In the genomic region with DNA sequence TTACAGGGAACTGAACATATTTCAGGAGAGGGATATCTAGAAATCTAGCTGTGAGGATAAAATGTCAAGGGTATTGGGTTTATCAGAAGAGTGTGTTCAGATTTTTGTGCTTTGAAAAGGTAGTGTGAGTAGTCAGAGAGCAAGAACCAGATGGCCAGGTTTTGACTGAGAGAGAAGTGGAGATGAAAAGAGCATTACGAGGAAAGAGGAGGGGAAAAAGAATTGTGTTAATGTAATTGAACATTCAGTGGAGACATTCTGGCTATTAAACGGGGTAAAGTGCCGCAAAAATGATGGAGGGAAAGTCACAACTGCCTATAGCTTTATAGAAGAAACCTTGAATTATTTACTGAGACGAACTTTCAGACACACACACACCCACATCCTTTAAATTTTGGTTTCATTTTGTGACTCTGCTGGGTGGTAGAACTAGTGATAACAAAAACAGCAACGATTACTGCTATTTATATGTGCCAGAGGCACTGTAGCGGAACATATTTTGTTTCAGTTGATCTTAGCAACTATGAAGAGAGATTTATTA, we compare ENCODE assay signal across 8 cellular contexts.
A peak's percentile ranks its signal among the peaks of the same experiment; 100 is the strongest.
DNase-seq lines count a peak whose midpoint lies in the region; ATAC-seq and TF ChIP-seq lines count a peak whose summit lies in the region.

No MANE protein-coding gene starts in this region.

- peaks cover 19% of the 10 kb centered on the region for H3K4me1 Mint-ChIP-seq in GM23338

- no peaks in the 10 kb centered on the region for H3K9me2 ChIP-seq in GM23338 (ENCODE audit: insufficient read depth)
- H3K9me2 ChIP-seq in OCI-LY7 (ENCODE audit: insufficient read depth, low read length), result no peaks in the 10 kb centered on the region

- ATAC-seq in GM18505 (IDR thresholded peaks at IDR 0.05; ENCODE audit: unreplicated experiment), result peak; percentile 85
- ATAC-seq in GM23338, result no peak; the same call in 2 of the 3 replicates

- no peak for DNase-seq in GM23338 (ENCODE audit: low spot score)
- peak; percentile 86 for DNase-seq in OCI-LY7 (ENCODE audit: low spot score)
- peak; percentile 52 for DNase-seq in fibroblast of villous mesenchyme (ENCODE audit: low read depth)
- DNase-seq in nucleus accumbens (lab: John Stamatoyannopoulos, UW), result no peak
- no peak for DNase-seq in ecto neural progenitor cell (ENCODE audit: low spot score)
- no peak for DNase-seq in activated T-cell treated with anti-CD3 and anti-CD28 coated beads, Interleukin-2, amount 50 U/mL, for 48 hours

- peak overlapping the region; percentile 6 to 77 (median 66) for H3K9ac ChIP-seq in subcutaneous abdominal adipose tissue (ENCODE audit: low read length in 5 of 5)

- peak overlapping the region; percentile 50 for H3K4me2 ChIP-seq in GM23338
- H3K4me2 ChIP-seq in OCI-LY7 (ENCODE audit: low read length), result peak overlapping the region; percentile 100

- H3F3A ChIP-seq in GM23338 (replicated peaks; ENCODE audit: low read depth), result no peaks in the 10 kb centered on the region

- CTCF ChIA-PET in OCI-LY7 (lab: Charles Lee; ENCODE audit: unreplicated experiment), result no interaction called here

- peaks cover 29% of the 10 kb centered on the region for H3K4me1 ChIP-seq in GM23338 (ENCODE audit: insufficient read depth)
- peaks cover 63% of the 10 kb centered on the region for H3K4me1 ChIP-seq in OCI-LY7 (ENCODE audit: insufficient read depth, low read length, poor library complexity, severe bottlenecking)
- H3K4me1 ChIP-seq in subcutaneous abdominal adipose tissue (ENCODE audit: control insufficient read depth in 5 of 5, insufficient read depth in 5 of 5, low read length in 5 of 5), result peaks cover 0 to 19% (median 6%) of the 10 kb centered on the region in 5 donors

- H3K9me3 ChIP-seq in OCI-LY7 (ENCODE audit: low read length), result no peaks in the 10 kb centered on the region
- no peaks in the 10 kb centered on the region for H3K9me3 ChIP-seq in subcutaneous abdominal adipose tissue (ENCODE audit: control insufficient read depth in 5 of 5, low read length in 5 of 5)

- no peaks in the 10 kb centered on the region for H3K9me3 Mint-ChIP-seq in GM23338

- H3K4me3 ChIP-seq in GM23338 (peak overlapping the region; percentile 33), OCI-LY7 (ENCODE audit: low read depth, low read length, poor library complexity, severe bottlenecking) (peak overlapping the region; percentile 72), fibroblast of villous mesenchyme (ENCODE audit: low read depth, low read length) (peak overlapping the region; percentile 61), subcutaneous abdominal adipose tissue (ENCODE audit: low read depth in 1 of 5, low read length in 5 of 5) (peak overlapping the region; percentile 57 to 81 (median 65))

- TSS peak; percentile 99 for BruUV-seq in OCI-LY7 (replicated peaks; lab: Mats Ljungman, UMichigan)

- no peak for TF ChIP-seq POLR2A in GM18505 (IDR thresholded peaks at IDR 0.05; ENCODE audit: borderline replicate concordance, extremely low read depth, insufficient read depth, insufficient read length)

- intact Hi-C loops in OCI-LY7 (cut with micrococcal nuclease; ENCODE audit: unreplicated experiment), result loop anchor here (5.0 kb wide), 1 partner anchor 388 kb away; a partner anchor contains a TSS

- H3K79me2 ChIP-seq in GM23338 (replicated peaks; ENCODE audit: insufficient read depth) (no peaks in the 10 kb centered on the region), OCI-LY7 (ENCODE audit: insufficient read depth, low read depth, low read length) (peaks cover 62% of the 10 kb centered on the region; the same call in 1 of the 2 replicates)

- TF ChIP-seq CTCF in GM23338 (conservative IDR thresholded peaks at IDR 0.05; ENCODE audit: low read depth in 2 of 2) (no peak), OCI-LY7 (conservative IDR thresholded peaks at IDR 0.05; ENCODE audit: low read length) (no peak), fibroblast of villous mesenchyme (IDR thresholded peaks at IDR 0.05; ENCODE audit: insufficient read depth, low read depth, low read length) (no peak)

- H3K36me3 ChIP-seq in GM23338 (ENCODE audit: insufficient read depth), result no peaks in the 10 kb centered on the region
- H3K36me3 ChIP-seq in OCI-LY7 (ENCODE audit: insufficient read depth, low read length), result peaks cover 3% of the 10 kb centered on the region
- H3K36me3 ChIP-seq in subcutaneous abdominal adipose tissue (ENCODE audit: control insufficient read depth in 5 of 5, insufficient read depth in 5 of 5, low read length in 5 of 5), result no peaks in the 10 kb centered on the region

- POLR2A ChIA-PET in OCI-LY7 (lab: Charles Lee), result interaction anchor here (2.2 kb wide), 1 partner anchor 16 kb away, joined by 14 read pairs; no protein-coding TSS in a partner anchor

- peaks cover 3% of the 10 kb centered on the region; the same call in 1 of the 3 replicates for H3K36me3 Mint-ChIP-seq in GM23338 (ENCODE audit: low read depth)

- no peak overlapping the region for H3K27ac Mint-ChIP-seq in GM23338

- H3K27ac ChIP-seq in GM23338 (ENCODE audit: low read depth), result peak overlapping the region; percentile 84
- peak overlapping the region; percentile 100 for H3K27ac ChIP-seq in OCI-LY7 (ENCODE audit: low read depth, low read length, poor library complexity, severe bottlenecking)
- peak overlapping the region; percentile 58 for H3K27ac ChIP-seq in subcutaneous abdominal adipose tissue (ENCODE audit: low read depth, low read length)

- H3K4me3 Mint-ChIP-seq in GM23338, result no peak overlapping the region

- H4K20me1 ChIP-seq in GM23338 (replicated peaks; ENCODE audit: insufficient read depth) (no peaks in the 10 kb centered on the region), OCI-LY7 (ENCODE audit: insufficient read depth, low read length) (no peaks in the 10 kb centered on the region)

- H3K27me3 Mint-ChIP-seq in GM23338 (ENCODE audit: insufficient read depth, low read depth, poor library complexity), result no peaks in the 10 kb centered on the region

- H2AFZ ChIP-seq in GM23338 (no peak overlapping the region), OCI-LY7 (ENCODE audit: low read length) (peak overlapping the region; percentile 47; the same call in 1 of the 2 replicates)

- H3K27me3 ChIP-seq in GM23338 (ENCODE audit: insufficient read depth), result no peaks in the 10 kb centered on the region
- no peaks in the 10 kb centered on the region for H3K27me3 ChIP-seq in subcutaneous abdominal adipose tissue (ENCODE audit: control insufficient read depth in 5 of 5, insufficient read depth in 4 of 5, low read length in 5 of 5)

TF ChIP-seq in GM23338, 12 proteins besides CTCF, POLR2A, EP300 and RAD21 (continues in another document):
- TF ChIP-seq NANOG (IDR thresholded peaks at IDR 0.05; ENCODE audit: borderline replicate concordance) (no peak), ZNF331 (CRISPR knock-in tag; IDR thresholded peaks at IDR 0.05; ENCODE audit: low read depth) (no peak), ZNF114 (CRISPR knock-in tag; IDR thresholded peaks at IDR 0.05) (no peak), EZH2 (IDR thresholded peaks at IDR 0.05; ENCODE audit: low read depth, unreplicated experiment) (no peak), JUNB (IDR thresholded peaks at IDR 0.05; ENCODE audit: unreplicated experiment) (no peak), CREB1 (CRISPR knock-in tag; IDR thresholded peaks at IDR 0.05; ENCODE audit: low read depth) (no peak), STAT1 (IDR thresholded peaks at IDR 0.05; ENCODE audit: unreplicated experiment) (no peak), POLR2AphosphoS5 (IDR thresholded peaks at IDR 0.05; ENCODE audit: low read depth) (no peak)
- TF ChIP-seq, protein P1, sequence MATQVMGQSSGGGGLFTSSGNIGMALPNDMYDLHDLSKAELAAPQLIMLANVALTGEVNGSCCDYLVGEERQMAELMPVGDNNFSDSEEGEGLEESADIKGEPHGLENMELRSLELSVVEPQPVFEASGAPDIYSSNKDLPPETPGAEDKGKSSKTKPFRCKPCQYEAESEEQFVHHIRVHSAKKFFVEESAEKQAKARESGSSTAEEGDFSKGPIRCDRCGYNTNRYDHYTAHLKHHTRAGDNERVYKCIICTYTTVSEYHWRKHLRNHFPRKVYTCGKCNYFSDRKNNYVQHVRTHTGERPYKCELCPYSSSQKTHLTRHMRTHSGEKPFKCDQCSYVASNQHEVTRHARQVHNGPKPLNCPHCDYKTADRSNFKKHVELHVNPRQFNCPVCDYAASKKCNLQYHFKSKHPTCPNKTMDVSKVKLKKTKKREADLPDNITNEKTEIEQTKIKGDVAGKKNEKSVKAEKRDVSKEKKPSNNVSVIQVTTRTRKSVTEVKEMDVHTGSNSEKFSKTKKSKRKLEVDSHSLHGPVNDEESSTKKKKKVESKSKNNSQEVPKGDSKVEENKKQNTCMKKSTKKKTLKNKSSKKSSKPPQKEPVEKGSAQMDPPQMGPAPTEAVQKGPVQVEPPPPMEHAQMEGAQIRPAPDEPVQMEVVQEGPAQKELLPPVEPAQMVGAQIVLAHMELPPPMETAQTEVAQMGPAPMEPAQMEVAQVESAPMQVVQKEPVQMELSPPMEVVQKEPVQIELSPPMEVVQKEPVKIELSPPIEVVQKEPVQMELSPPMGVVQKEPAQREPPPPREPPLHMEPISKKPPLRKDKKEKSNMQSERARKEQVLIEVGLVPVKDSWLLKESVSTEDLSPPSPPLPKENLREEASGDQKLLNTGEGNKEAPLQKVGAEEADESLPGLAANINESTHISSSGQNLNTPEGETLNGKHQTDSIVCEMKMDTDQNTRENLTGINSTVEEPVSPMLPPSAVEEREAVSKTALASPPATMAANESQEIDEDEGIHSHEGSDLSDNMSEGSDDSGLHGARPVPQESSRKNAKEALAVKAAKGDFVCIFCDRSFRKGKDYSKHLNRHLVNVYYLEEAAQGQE (IDR thresholded peaks at IDR 0.05; ENCODE audit: unreplicated experiment), result no peak

Comparison
In these comparisons a context has a peak if more than half of its experiments do, and no peak if none do; other contexts are left out.
1. DNase-seq: peak in OCI-LY7 (single experiment) and fibroblast of villous mesenchyme (single experiment); none in GM23338 (single experiment), nucleus accumbens (0 of 56), ecto neural progenitor cell (single experiment) and activated T-cell treated with anti-CD3 and anti-CD28 coated beads, Interleukin-2, amount 50 U/mL, for 48 hours (0 of 2).
2. Peak in every context shown above with its lines, with median percentiles within 50 percentile points of each other: H3K27ac ChIP-seq and H3K4me3 ChIP-seq.